1 cellular context compared by ENCODE assay signal in genomic region chr3:9843715-9844438, GRCh38.
A peak's percentile ranks its signal among the peaks of the same experiment; 100 is the strongest.
TF ChIP-seq lines count a peak whose summit lies in the region.

RPUSD3 (minus strand) TSS chr3:9844008; CDS start chr3:9843990, 18 bp downstream.

TF ChIP-seq in HepG2, 621 proteins besides CTCF, POLR2A, EP300 and RAD21 (continued from another document and continues in another):
- peak; percentile 59 for TF ChIP-seq ASH2L (IDR thresholded peaks at IDR 0.05; ENCODE audit: insufficient read length, low read depth, low read length)
- TF ChIP-seq PAXIP1 (CRISPR knock-in tag; conservative IDR thresholded peaks at IDR 0.05): peak; percentile 44; the same call in 1 of the 2 replicates
- TF ChIP-seq THAP9 (CRISPR knock-in tag; IDR thresholded peaks at IDR 0.05; ENCODE audit: borderline replicate concordance): no peak
- 0 out of 2 replicates have a peak, but pooled peaks have one; percentile 60 for TF ChIP-seq PAX8 (CRISPR knock-in tag; IDR thresholded peaks at IDR 0.05; ENCODE audit: borderline replicate concordance)
- peak; percentile 14; the same call in 1 of the 2 replicates for TF ChIP-seq MNT (IDR thresholded peaks at IDR 0.05)
- TF ChIP-seq SP1 (IDR thresholded peaks at IDR 0.05): no peak
- TF ChIP-seq SP1 (CRISPR knock-in tag; IDR thresholded peaks at IDR 0.05): peak; percentile 76
- TF ChIP-seq ZNF782 (CRISPR knock-in tag; IDR thresholded peaks at IDR 0.05; ENCODE audit: borderline replicate concordance): peak; percentile 70; the same call in 1 of the 2 replicates
- TF ChIP-seq U2AF1 (optimal IDR thresholded peaks at IDR 0.05; ENCODE audit: low read depth, low read length): peak; percentile 48
- peak; percentile 97 for TF ChIP-seq NFYC (CRISPR knock-in tag; IDR thresholded peaks at IDR 0.05)
- TF ChIP-seq ZNF577 (CRISPR knock-in tag; IDR thresholded peaks at IDR 0.05; ENCODE audit: borderline replicate concordance, low read depth): no peak
- no peak for TF ChIP-seq PAF1 (CRISPR knock-in tag; IDR thresholded peaks at IDR 0.05)
- 0 out of 2 replicates have a peak, but pooled peaks have one; percentile 59 for TF ChIP-seq ZNF136 (CRISPR knock-in tag; IDR thresholded peaks at IDR 0.05; ENCODE audit: low read depth)
- TF ChIP-seq ZNF230 (CRISPR knock-in tag; IDR thresholded peaks at IDR 0.05): peak; percentile 39; the same call in 1 of the 2 replicates
- no peak for TF ChIP-seq RBM22 (optimal IDR thresholded peaks at IDR 0.05; ENCODE audit: low read length)
- TF ChIP-seq GATA4 (IDR thresholded peaks at IDR 0.05; ENCODE audit: borderline replicate concordance, low read depth): peak; percentile 62
- peak; percentile 67; the same call in 1 of the 2 replicates for TF ChIP-seq ZNF777 (CRISPR knock-in tag; IDR thresholded peaks at IDR 0.05)
- TF ChIP-seq HOXA9 (CRISPR knock-in tag; IDR thresholded peaks at IDR 0.05; ENCODE audit: borderline replicate concordance): no peak
- peak; percentile 56; the same call in 1 of the 2 replicates for TF ChIP-seq MEF2D (CRISPR knock-in tag; IDR thresholded peaks at IDR 0.05)
- TF ChIP-seq SATB2 (CRISPR knock-in tag; IDR thresholded peaks at IDR 0.05): no peak
- no peak for TF ChIP-seq SIN3B (IDR thresholded peaks at IDR 0.05; ENCODE audit: low read length)
- TF ChIP-seq ZBED4 (CRISPR knock-in tag; IDR thresholded peaks at IDR 0.05; ENCODE audit: borderline replicate concordance): peak; percentile 96
- TF ChIP-seq IKZF4 (CRISPR knock-in tag; IDR thresholded peaks at IDR 0.05; ENCODE audit: borderline replicate concordance, low read depth, not compliant biosample characterization): peak; percentile 36
- 0 out of 2 replicates have a peak, but pooled peaks have one; percentile 31 for TF ChIP-seq ZNF576 (CRISPR knock-in tag; IDR thresholded peaks at IDR 0.05)
- TF ChIP-seq ZNF574 (CRISPR knock-in tag; IDR thresholded peaks at IDR 0.05): peak; percentile 56
- TF ChIP-seq CSRNP1 (CRISPR knock-in tag; IDR thresholded peaks at IDR 0.05): peak; percentile 77; the same call in 1 of the 2 replicates
- no peak for TF ChIP-seq SIX4 (CRISPR knock-in tag; IDR thresholded peaks at IDR 0.05)
- peak; percentile 95 for TF ChIP-seq PHF8 (CRISPR knock-in tag; IDR thresholded peaks at IDR 0.05)
- TF ChIP-seq ZNF781 (CRISPR knock-in tag; IDR thresholded peaks at IDR 0.05; ENCODE audit: borderline replicate concordance, not compliant biosample characterization): peak; percentile 50
- TF ChIP-seq UBTF (CRISPR knock-in tag; IDR thresholded peaks at IDR 0.05): peak; percentile 66; the same call in 1 of the 2 replicates
- 0 out of 2 replicates have a peak, but pooled peaks have one; percentile 69 for TF ChIP-seq ZNF160 (CRISPR knock-in tag; IDR thresholded peaks at IDR 0.05)
- TF ChIP-seq NFKBIZ (CRISPR knock-in tag; IDR thresholded peaks at IDR 0.05): no peak
- TF ChIP-seq REXO4 (CRISPR knock-in tag; IDR thresholded peaks at IDR 0.05; ENCODE audit: borderline replicate concordance): no peak
- TF ChIP-seq HDAC2 (CRISPR knock-in tag; IDR thresholded peaks at IDR 0.05): peak; percentile 40; the same call in 1 of the 2 replicates
- peak; percentile 37 for TF ChIP-seq HNRNPLL (IDR thresholded peaks at IDR 0.05; ENCODE audit: low read depth, low read length, poor library complexity, severe bottlenecking)
- peak; percentile 93 for TF ChIP-seq TAF1 (CRISPR knock-in tag; IDR thresholded peaks at IDR 0.05)
- TF ChIP-seq FOXA3 (CRISPR knock-in tag; IDR thresholded peaks at IDR 0.05): 0 out of 2 replicates have a peak, but pooled peaks have one; percentile 7
- 0 out of 2 replicates have a peak, but pooled peaks have one; percentile 63 for TF ChIP-seq ZFP37 (CRISPR knock-in tag; IDR thresholded peaks at IDR 0.05; ENCODE audit: borderline replicate concordance)
